12 cellular contexts compared by ENCODE assay signal in genomic region chr16:24736758-24737157, GRCh38. TPM values are rescaled to one million over a fixed set of nuclear protein-coding genes. Genes with fewer than 3 reads are reported as not detected.
A peak's percentile ranks its signal among the peaks of the same experiment; 100 is the strongest.
DNase-seq lines count a peak whose midpoint lies in the region; ATAC-seq, FAIRE-seq and TF ChIP-seq lines count a peak whose summit lies in the region.
"Had no signal": no experiment of that assay in that cellular context is flagged by ENCODE, and none has a peak within 500 bp of the region (broad histone marks: within the 10 kb centered on the region; RNA-seq: fewer than 3 reads in every experiment).

No MANE protein-coding gene starts in this region.

- no peak overlapping the region for H2AFZ ChIP-seq in HepG2 (ENCODE audit: low read length)

- H3K9me3 ChIP-seq in adipocyte (ENCODE audit: control insufficient read depth, low read length) (no peaks in the 10 kb centered on the region), HepG2 (ENCODE audit: low read length) (no peaks in the 10 kb centered on the region), tibial artery (no peaks in the 10 kb centered on the region)

- DNase-seq in NCI-H2196 (lab: John Stamatoyannopoulos, UW; ENCODE audit: unreplicated experiment) (peak; percentile 58), NCI-H2196 treated with DMSO at 0.1 percent for 48 hours (lab: John Stamatoyannopoulos, UW; ENCODE audit: unreplicated experiment) (no peak), adipocyte (ENCODE audit: low read depth) (peak; percentile 42), HepG2 (ENCODE audit: low spot score) (no peak), tibial artery (no peak), foreskin fibroblast (no peak), NCI-H524 treated with DMSO at 0.1 percent for 48 hours (lab: John Stamatoyannopoulos, UW) (no peak)
- DNase-seq: activated gamma-delta T cell treated with Interleukin-2 at 50 U/mL for 16 hours; effector memory CD4-positive, alpha-beta T cell; KBM-7; right cardiac atrium had no signal

- 67% methylated on average over 5 of the region's 5 CpGs for WGBS in HepG2 (ENCODE audit: low lambda C conversion rate)

- no peak for TF ChIP-seq CTCF in HepG2 (CRISPR knock-in tag; IDR thresholded peaks at IDR 0.05)
- TF ChIP-seq CTCF in tibial artery (IDR thresholded peaks at IDR 0.05), result no peak
- no peak for TF ChIP-seq CTCF in foreskin fibroblast (IDR thresholded peaks at IDR 0.05; ENCODE audit: low read depth, low read length)

- in situ Hi-C loops in HepG2 (cut with HindIII; ENCODE audit: extremely low pct_ligation_motif_present, low pct_unique_long_range_greater_than_20kb), result no loop called here

- H3K36me3 ChIP-seq in adipocyte (ENCODE audit: control insufficient read depth, insufficient read depth, low read length, severe bottlenecking) (peaks cover 25% of the 10 kb centered on the region), HepG2 (replicated peaks in 1 of 2; ENCODE audit: control insufficient read depth in 1 of 2, insufficient read depth in 2 of 2, low read length in 2 of 2) (peaks cover 6 to 41% of the 10 kb centered on the region in 2 experiments), tibial artery (peaks cover 0 to 10% (median 0%) of the 10 kb centered on the region in 3 donors)

- BruUV-seq in HepG2 (replicated peaks; lab: Mats Ljungman, UMichigan), result no TSS peak

- no peak for TF ChIP-seq POLR2A in HepG2 (IDR thresholded peaks at IDR 0.05; ENCODE audit: insufficient read depth in 1 of 2, low read depth in 2 of 2, low read length in 2 of 2)

- peaks cover 100% of the 10 kb centered on the region for H3K79me2 ChIP-seq in HepG2 (ENCODE audit: insufficient read depth, low read length)

- TF ChIP-seq EP300 in HepG2 (IDR thresholded peaks at IDR 0.05; ENCODE audit: low read depth in 2 of 2, low read length in 2 of 2), result no peak
- no peak for TF ChIP-seq EP300 in HepG2 (CRISPR knock-in tag; IDR thresholded peaks at IDR 0.05; ENCODE audit: borderline replicate concordance)

- intact Hi-C loops in HepG2 (cut with micrococcal nuclease; ENCODE audit: unreplicated experiment), result no loop called here
- intact Hi-C loops in tibial artery (cut with DNase I; ENCODE audit: low total_unique reads), result no loop called here

- H3K4me2 ChIP-seq in HepG2 (ENCODE audit: low read depth, low read length), result peak overlapping the region; percentile 50

- H3K9ac ChIP-seq in adipocyte (ENCODE audit: low read length) (peak overlapping the region; percentile 43), HepG2 (ENCODE audit: insufficient read depth, low read depth, low read length) (no peak overlapping the region)

- H3K27me3 ChIP-seq in adipocyte (replicated peaks; ENCODE audit: control insufficient read depth, insufficient read depth, low read length) (no peaks in the 10 kb centered on the region), HepG2 (ENCODE audit: control insufficient read depth in 1 of 2, insufficient read depth in 2 of 2, low read length in 2 of 2) (no peaks in the 10 kb centered on the region), tibial artery (no peaks in the 10 kb centered on the region)

- ATAC-seq in HepG2, result no peak
- ATAC-seq in HG03442 (IDR thresholded peaks at IDR 0.05; ENCODE audit: unreplicated experiment), result no peak

- POLR2A ChIA-PET in HepG2 (lab: Yijun Ruan, JAX), result no interaction called here

- H3K4me3 ChIP-seq in adipocyte (ENCODE audit: low read length), result peak overlapping the region; percentile 53
- no peak overlapping the region; a peak in 1 of 6 replicates for H3K4me3 ChIP-seq in HepG2 (replicated peaks in 1 of 3; ENCODE audit: insufficient read depth in 1 of 3, low read depth in 2 of 3, low read length in 3 of 3)
- no peak overlapping the region for H3K4me3 ChIP-seq in tibial artery
- no peak overlapping the region for H3K4me3 ChIP-seq in foreskin fibroblast (ENCODE audit: low read depth in 1 of 2, low read length in 2 of 2)

- H3K27ac ChIP-seq in HepG2 (ENCODE audit: extremely low read length, insufficient read depth, low read length) (peak overlapping the region; percentile 70), tibial artery (peak overlapping the region; percentile 48 to 66)

- FAIRE-seq in HepG2 (lab: Jason Lieb, UNC), result no peak

- CTCF ChIA-PET in HepG2 (lab: Yijun Ruan, JAX; ENCODE audit: low intra/inter-chr PET ratio, low total read pairs), result no interaction called here

- H4K20me1 ChIP-seq in HepG2 (ENCODE audit: insufficient read depth, low read length), result peaks cover 55% of the 10 kb centered on the region

- H3K4me1 ChIP-seq in adipocyte (ENCODE audit: control insufficient read depth, insufficient read depth, low read length) (peaks cover 94% of the 10 kb centered on the region), HepG2 (ENCODE audit: insufficient read depth, low read length) (peaks cover 92% of the 10 kb centered on the region), tibial artery (peaks cover 0 to 100% (median 50%) of the 10 kb centered on the region in 4 donors)

- no peak for TF ChIP-seq RAD21 in HepG2 (CRISPR knock-in tag; IDR thresholded peaks at IDR 0.05)

TF ChIP-seq in HepG2, 621 proteins besides CTCF, POLR2A, EP300 and RAD21 (continues in another document):
- TF ChIP-seq NRL (CRISPR knock-in tag; IDR thresholded peaks at IDR 0.05; ENCODE audit: borderline replicate concordance) (no peak), MAZ (IDR thresholded peaks at IDR 0.05; ENCODE audit: borderline replicate concordance, low read depth, low read length) (no peak), MAZ (CRISPR knock-in tag; IDR thresholded peaks at IDR 0.05; ENCODE audit: low read depth) (no peak), NR0B2 (CRISPR knock-in tag; IDR thresholded peaks at IDR 0.05) (no peak), ZBTB37 (CRISPR knock-in tag; IDR thresholded peaks at IDR 0.05) (no peak), PPARG (CRISPR knock-in tag; conservative IDR thresholded peaks at IDR 0.05) (peak; percentile 58; the same call in 1 of the 2 replicates)

RNA-seq across cellular contexts. Expression of gene TNRC6A, which starts 7.3 kb away (rescaled TPM):
- 26.7 and 30.9 TPM in 2 replicates for total RNA-seq in HepG2 (2016; rRNA removed; fragmentation: Illumina TruSeq; extraction: Trizol)
- total RNA-seq in HepG2 (2016; cell fraction: cytosol; rRNA removed; fragmentation: Illumina TruSeq; extraction: Trizol; ENCODE audit: low read depth), result 6.9 and 8.1 TPM in 2 replicates
- total RNA-seq in HepG2 (2016; cell fraction: insoluble cytoplasmic fraction; rRNA removed; fragmentation: Illumina TruSeq; extraction: Trizol), result 24.9 and 33.4 TPM in 2 replicates
- total RNA-seq in HepG2 (2016; cell fraction: membrane; rRNA removed; fragmentation: Illumina TruSeq; extraction: Trizol), result 10.5 and 13.0 TPM in 2 replicates
- total RNA-seq in HepG2 (2016; cell fraction: nucleus; rRNA removed; fragmentation: Illumina TruSeq; extraction: Trizol), result 75.1 and 92.8 TPM in 2 replicates
- 43.6 and 49.2 TPM in 2 replicates for polyA plus RNA-seq in HepG2 (2011; rRNA removed)
- polyA plus RNA-seq in HepG2 (2011; cell fraction: cytosol; rRNA removed), result 25.1 and 25.7 TPM in 2 replicates
- 154 and 160 TPM in 2 replicates for polyA plus RNA-seq in HepG2 (2011; cell fraction: nucleus; rRNA removed)
- polyA plus RNA-seq in HepG2 (2012), result 30.0 and 33.6 TPM in 2 replicates
- polyA plus RNA-seq in HepG2 (2016; cell fraction: cytosol; fragmentation: Illumina TruSeq; extraction: Trizol; ENCODE audit: low read depth), result 0.53 and 1.5 TPM in 2 replicates
- polyA plus RNA-seq in HepG2 (2016; cell fraction: insoluble cytoplasmic fraction; fragmentation: Illumina TruSeq; extraction: Trizol; ENCODE audit: low read depth), result 17.2 and 18.0 TPM in 2 replicates
- 1.1 and 1.6 TPM in 2 replicates for polyA plus RNA-seq in HepG2 (2016; cell fraction: membrane; fragmentation: Illumina TruSeq; extraction: Trizol; ENCODE audit: low read depth)
- 103 and 113 TPM in 2 replicates for polyA plus RNA-seq in HepG2 (2016; cell fraction: nucleus; fragmentation: Illumina TruSeq; extraction: Trizol; ENCODE audit: insufficient read depth, low read depth)
- polyA minus RNA-seq in HepG2 (2011; rRNA and poly(A)+ RNA removed; ENCODE audit: low replicate concordance), result 70.9 TPM in 2 replicates
- polyA minus RNA-seq in HepG2 (2011; cell fraction: cytosol; rRNA and poly(A)+ RNA removed), result 19.3 and 29.4 TPM in 2 replicates
- polyA minus RNA-seq in HepG2 (2011; cell fraction: nucleus; rRNA and poly(A)+ RNA removed), result 205 and 259 TPM in 2 replicates

Comparison
In these comparisons a context has a peak if more than half of its experiments do, and no peak if none do; other contexts are left out.
1. DNase-seq: peak in NCI-H2196 (single experiment) and adipocyte (single experiment); none in NCI-H2196 treated with DMSO at 0.1 percent for 48 hours (single experiment), HepG2 (single experiment), tibial artery (0 of 2), foreskin fibroblast (0 of 2) and NCI-H524 treated with DMSO at 0.1 percent for 48 hours (single experiment).